In genomic region chr3:87780808-87781207, GRCh38 we compare ENCODE assay signal across 22 cellular contexts.
"Had no signal": no experiment of that assay in that cellular context is flagged by ENCODE, and none has a peak within 500 bp of the region (broad histone marks: within the 10 kb centered on the region; RNA-seq: fewer than 3 reads in every experiment).

No MANE protein-coding gene starts in this region.

- H3K4me3 ChIP-seq: coronary artery, gastroesophageal sphincter, ovary, prostate gland, testis, vagina had no signal

- H3K9me3 ChIP-seq: ovary, prostate gland, testis, vagina had no signal

- H3K27ac ChIP-seq: coronary artery, epithelial cell of prostate, gastroesophageal sphincter, ovary, prostate gland, testis, vagina had no signal

- ATAC-seq: gastroesophageal sphincter; left ventricle myocardium superior; natural killer cell treated with Interleukin-12 subunit alpha and Interleukin-12 subunit beta and Interleukin-15 and Interleukin-18, amount 100 ng/mL, for 72 hours had no signal

- DNase-seq: activated CD8-positive, alpha-beta memory T cell treated with anti-CD3 and anti-CD28 coated beads for 24 hours; activated CD8-positive, alpha-beta memory T cell treated with anti-CD3 and anti-CD28 coated beads, Interleukin-2, amount 50 U/mL, for 4 hours; activated naive CD4-positive, alpha-beta T cell treated with Interleukin-2 at 50 U/mL for 16 hours; activated naive CD8-positive, alpha-beta T cell treated with anti-CD3 and anti-CD28 coated beads, Interleukin-2, amount 10 ng/mL, durations not matched to agents 7 days and 5 days; activated T-cell treated with anti-CD3 and anti-CD28 coated beads, Interleukin-2, amount 50 U/mL, for 24 hours; amniotic stem cell; cerebellar nuclear complex; head of caudate nucleus; hypothalamus; left ventricle myocardium superior; mammary epithelial cell; midbrain; ovary; stimulated activated CD4-positive, alpha-beta T cell treated with anti-CD3 and anti-CD28 coated beads, Interleukin-4, amount 100 ng/mL, for 1 hour; stimulated activated naive CD4-positive, alpha-beta T cell; testis had no signal

- H3K4me1 ChIP-seq: gastroesophageal sphincter, prostate gland, testis, vagina had no signal

- H3K27me3 ChIP-seq: gastroesophageal sphincter, ovary, testis, vagina had no signal

- H3K36me3 ChIP-seq: gastroesophageal sphincter, ovary, prostate gland, vagina had no signal
